1 cellular context compared by ENCODE assay signal in genomic region chr5:176609724-176610429, GRCh38.
TF ChIP-seq lines count a peak whose summit lies in the region.

GPRIN1 (minus strand) TSS chr5:176610156; CDS start chr5:176599834, 10,322 bp downstream.

TF ChIP-seq in HepG2, 621 proteins besides CTCF, POLR2A, EP300 and RAD21 (continued from another document and continues in another):
- TF ChIP-seq UBTF (CRISPR knock-in tag; IDR thresholded peaks at IDR 0.05) = peak; percentile 36; the same call in 1 of the 2 replicates
- no peak for TF ChIP-seq ZNF576 (CRISPR knock-in tag; IDR thresholded peaks at IDR 0.05)
- TF ChIP-seq RBFOX2 (IDR thresholded peaks at IDR 0.05; ENCODE audit: low read depth, low read length) = 0 out of 2 replicates have a peak, but pooled peaks have one; percentile 24
- TF ChIP-seq MXI1 (IDR thresholded peaks at IDR 0.05; ENCODE audit: borderline replicate concordance, low read depth, low read length) = peak; percentile 57; the same call in 1 of the 3 replicates
- no peak for TF ChIP-seq ATF2 (CRISPR knock-in tag; IDR thresholded peaks at IDR 0.05)
- TF ChIP-seq IKZF5 (CRISPR knock-in tag; IDR thresholded peaks at IDR 0.05) = no peak
- TF ChIP-seq HOXA5 (CRISPR knock-in tag; IDR thresholded peaks at IDR 0.05) = peak; percentile 17; the same call in 1 of the 2 replicates
- TF ChIP-seq KLF6 (CRISPR knock-in tag; IDR thresholded peaks at IDR 0.05) = 0 out of 2 replicates have a peak, but pooled peaks have one; percentile 54
- TF ChIP-seq CENPT (CRISPR knock-in tag; IDR thresholded peaks at IDR 0.05; ENCODE audit: low read depth) = 0 out of 2 replicates have a peak, but pooled peaks have one; percentile 29
- no peak for TF ChIP-seq ATF7 (IDR thresholded peaks at IDR 0.05)
- TF ChIP-seq ATF7 (CRISPR knock-in tag; IDR thresholded peaks at IDR 0.05) = no peak
- no peak for TF ChIP-seq MAZ (IDR thresholded peaks at IDR 0.05; ENCODE audit: borderline replicate concordance, low read depth, low read length)
- TF ChIP-seq MAZ (CRISPR knock-in tag; IDR thresholded peaks at IDR 0.05; ENCODE audit: low read depth) = 0 out of 2 replicates have a peak, but pooled peaks have one; percentile 50
- no peak for TF ChIP-seq ATF5 (CRISPR knock-in tag; IDR thresholded peaks at IDR 0.05; ENCODE audit: low read depth)
- no peak for TF ChIP-seq YEATS4 (CRISPR knock-in tag; IDR thresholded peaks at IDR 0.05; ENCODE audit: borderline replicate concordance)
- 0 out of 2 replicates have a peak, but pooled peaks have one; percentile 38 for TF ChIP-seq TGIF2 (CRISPR knock-in tag; IDR thresholded peaks at IDR 0.05)
- no peak for TF ChIP-seq ZFYVE20 (CRISPR knock-in tag; IDR thresholded peaks at IDR 0.05; ENCODE audit: borderline replicate concordance, low read depth)
- TF ChIP-seq ZNF44 (CRISPR knock-in tag; IDR thresholded peaks at IDR 0.05) = no peak
- no peak for TF ChIP-seq ZSCAN29 (CRISPR knock-in tag; conservative IDR thresholded peaks at IDR 0.05)
- peak; percentile 67; the same call in 1 of the 2 replicates for TF ChIP-seq TFDP1 (CRISPR knock-in tag; IDR thresholded peaks at IDR 0.05; ENCODE audit: borderline replicate concordance)
- no peak for TF ChIP-seq ZFP90 (CRISPR knock-in tag; IDR thresholded peaks at IDR 0.05; ENCODE audit: borderline replicate concordance)
- TF ChIP-seq MXD3 (CRISPR knock-in tag; IDR thresholded peaks at IDR 0.05) = 0 out of 2 replicates have a peak, but pooled peaks have one; percentile 27
- TF ChIP-seq ZFP82 (CRISPR knock-in tag; IDR thresholded peaks at IDR 0.05; ENCODE audit: borderline replicate concordance) = no peak
- no peak for TF ChIP-seq ZNF678 (CRISPR knock-in tag; IDR thresholded peaks at IDR 0.05)
- 0 out of 2 replicates have a peak, but pooled peaks have one; percentile 1 for TF ChIP-seq TFDP2 (CRISPR knock-in tag; IDR thresholded peaks at IDR 0.05)
- peak; percentile 28; the same call in 1 of the 2 replicates for TF ChIP-seq KDM1A (CRISPR knock-in tag; IDR thresholded peaks at IDR 0.05)
- no peak for TF ChIP-seq MAF1 (CRISPR knock-in tag; IDR thresholded peaks at IDR 0.05; ENCODE audit: borderline replicate concordance)
- no peak for TF ChIP-seq CREM (IDR thresholded peaks at IDR 0.05)
- TF ChIP-seq CREM (CRISPR knock-in tag; IDR thresholded peaks at IDR 0.05) = no peak
- TF ChIP-seq ZNF629 (CRISPR knock-in tag; conservative IDR thresholded peaks at IDR 0.05) = peak; percentile 95
- TF ChIP-seq ZNF780A (CRISPR knock-in tag; IDR thresholded peaks at IDR 0.05) = no peak
- no peak for TF ChIP-seq ZNF800 (CRISPR knock-in tag; IDR thresholded peaks at IDR 0.05)
- TF ChIP-seq ZNF329 (CRISPR knock-in tag; IDR thresholded peaks at IDR 0.05; ENCODE audit: low read depth) = peak; percentile 38; the same call in 1 of the 2 replicates
- no peak for TF ChIP-seq ZNF720 (CRISPR knock-in tag; IDR thresholded peaks at IDR 0.05)
- no peak for TF ChIP-seq MATR3 (CRISPR knock-in tag; IDR thresholded peaks at IDR 0.05)
- TF ChIP-seq HOXA3 (CRISPR knock-in tag; IDR thresholded peaks at IDR 0.05) = peak; percentile 41; the same call in 1 of the 2 replicates
- peak; percentile 28; the same call in 1 of the 2 replicates for TF ChIP-seq ZNF441 (CRISPR knock-in tag; IDR thresholded peaks at IDR 0.05; ENCODE audit: borderline replicate concordance)
- peak; percentile 41; the same call in 1 of the 2 replicates for TF ChIP-seq ZNF563 (CRISPR knock-in tag; IDR thresholded peaks at IDR 0.05)
- 0 out of 2 replicates have a peak, but pooled peaks have one; percentile 37 for TF ChIP-seq RXRA (CRISPR knock-in tag; IDR thresholded peaks at IDR 0.05)
- no peak for TF ChIP-seq ZNF142 (CRISPR knock-in tag; IDR thresholded peaks at IDR 0.05)
- no peak for TF ChIP-seq ZNF160 (CRISPR knock-in tag; IDR thresholded peaks at IDR 0.05)
- peak; percentile 36; the same call in 1 of the 2 replicates for TF ChIP-seq ZBTB7B (CRISPR knock-in tag; IDR thresholded peaks at IDR 0.05)
- peak; percentile 38; the same call in 1 of the 2 replicates for TF ChIP-seq MEIS2 (CRISPR knock-in tag; IDR thresholded peaks at IDR 0.05)
- TF ChIP-seq SETDB1 (CRISPR knock-in tag; IDR thresholded peaks at IDR 0.05; ENCODE audit: borderline replicate concordance) = no peak
- no peak for TF ChIP-seq ZBTB20 (CRISPR knock-in tag; IDR thresholded peaks at IDR 0.05; ENCODE audit: borderline replicate concordance, low read depth)
- 0 out of 2 replicates have a peak, but pooled peaks have one; percentile 22 for TF ChIP-seq CBFB (CRISPR knock-in tag; IDR thresholded peaks at IDR 0.05)
- peak; percentile 50; the same call in 1 of the 2 replicates for TF ChIP-seq MAX (IDR thresholded peaks at IDR 0.05)
- TF ChIP-seq TOPORS (CRISPR knock-in tag; IDR thresholded peaks at IDR 0.05) = no peak
- no peak for TF ChIP-seq ARID2 (CRISPR knock-in tag; IDR thresholded peaks at IDR 0.05; ENCODE audit: borderline replicate concordance)
- TF ChIP-seq TSC22D2 (CRISPR knock-in tag; IDR thresholded peaks at IDR 0.05; ENCODE audit: borderline replicate concordance) = 0 out of 2 replicates have a peak, but pooled peaks have one; percentile 48
